8 cellular contexts compared by ENCODE assay signal in genomic region chr18:23503038-23503966, GRCh38. TPM values are rescaled to one million over a fixed set of nuclear protein-coding genes. Genes with fewer than 3 reads are reported as not detected.
DNase-seq lines count a peak whose midpoint lies in the region; ATAC-seq lines count a peak whose summit lies in the region.

Gene RMC1, plus strand, starts transcription at chr18:23503511. Its CDS starts 108 bp downstream, at chr18:23503619.

- ATAC-seq in natural killer cell treated with Interleukin-12 subunit alpha and Interleukin-12 subunit beta and Interleukin-15 and Interleukin-18, amount 100 ng/mL, for 72 hours, result peak; percentile 98 to 99

- H3K27ac Mint-ChIP-seq in activated T-helper 2 cell treated with anti-CD3 and anti-CD28 coated beads, Interferon-gamma antibody, Interleukin-2, Interleukin-4, amounts not matched to agents 10 μg/mL and 5 μg/mL and 100 μg/mL, durations not matched to agents 14 hours and 24 hours and 36 hours, result peak within 1 kb of the TSS; percentile 85
- peak within 1 kb of the TSS; percentile 90 to 95 for H3K27ac Mint-ChIP-seq in natural killer cell treated with Interleukin-12 subunit alpha and Interleukin-12 subunit beta and Interleukin-15 and Interleukin-18, amount 100 ng/mL, for 72 hours

- H3K4me2 ChIP-seq in GM23248 (ENCODE audit: unreplicated experiment), result peak within 1 kb of the TSS; percentile 82

- H3K27me3 Mint-ChIP-seq in activated T-helper 2 cell treated with anti-CD3 and anti-CD28 coated beads, Interferon-gamma antibody, Interleukin-2, Interleukin-4, amounts not matched to agents 10 μg/mL and 5 μg/mL and 100 μg/mL, durations not matched to agents 14 hours and 24 hours and 36 hours (ENCODE audit: low read depth), result no peaks in the 10 kb centered on the region
- no peaks in the 10 kb centered on the region for H3K27me3 Mint-ChIP-seq in natural killer cell treated with Interleukin-12 subunit alpha and Interleukin-12 subunit beta and Interleukin-15 and Interleukin-18, amount 100 ng/mL, for 72 hours

- H4K20me1 ChIP-seq in GM23248 (ENCODE audit: insufficient read depth), result no peaks in the 10 kb centered on the region

- H3K9ac ChIP-seq in GM23248, result peak within 1 kb of the TSS; percentile 85

- H3K4me1 Mint-ChIP-seq in activated T-helper 2 cell treated with anti-CD3 and anti-CD28 coated beads, Interferon-gamma antibody, Interleukin-2, Interleukin-4, amounts not matched to agents 10 μg/mL and 5 μg/mL and 100 μg/mL, durations not matched to agents 14 hours and 24 hours and 36 hours (ENCODE audit: low read depth), result peaks cover 44% of the 10 kb centered on the region
- peaks cover 33 to 40% of the 10 kb centered on the region in 2 donors for H3K4me1 Mint-ChIP-seq in natural killer cell treated with Interleukin-12 subunit alpha and Interleukin-12 subunit beta and Interleukin-15 and Interleukin-18, amount 100 ng/mL, for 72 hours (ENCODE audit: low read depth in 2 of 2)

- H3K36me3 ChIP-seq in GM23248 (ENCODE audit: low read depth), result peaks cover 2% of the 10 kb centered on the region; the same call in 1 of the 2 replicates

- peak within 1 kb of the TSS; percentile 93 for H2AFZ ChIP-seq in GM23248

- H3K9me3 Mint-ChIP-seq in activated T-helper 2 cell treated with anti-CD3 and anti-CD28 coated beads, Interferon-gamma antibody, Interleukin-2, Interleukin-4, amounts not matched to agents 10 μg/mL and 5 μg/mL and 100 μg/mL, durations not matched to agents 14 hours and 24 hours and 36 hours, result no peaks in the 10 kb centered on the region
- H3K9me3 Mint-ChIP-seq in natural killer cell treated with Interleukin-12 subunit alpha and Interleukin-12 subunit beta and Interleukin-15 and Interleukin-18, amount 100 ng/mL, for 72 hours, result no peaks in the 10 kb centered on the region

- H3K4me3 ChIP-seq in GM23248, result peak within 1 kb of the TSS; percentile 91

- intact Hi-C loops in activated T-helper 2 cell treated with anti-CD3 and anti-CD28 coated beads, Interferon-gamma antibody, Interleukin-2, Interleukin-4, amounts not matched to agents 10 μg/mL and 5 μg/mL and 100 μg/mL, durations not matched to agents 14 hours and 24 hours and 36 hours (cut with micrococcal nuclease), result loop anchor here (1.0 to 5.0 kb wide), 6 partner anchors 15 to 571 kb away; partner anchors contain the start of genes RBBP8, RIOK3 and TTC39C

- H3K9me3 ChIP-seq in GM23248 (ENCODE audit: low read depth), result no peaks in the 10 kb centered on the region

- WGBS in GM23248 (ENCODE audit: low coverage in 1 of 2, low lambda C conversion rate in 2 of 2, missing lambda C conversion rate in 2 of 2), 2 experiments, result 1% methylated on average over 77 to 82 of the region's 110 CpGs

- DNase-seq in EL, result peak; percentile 92
- DNase-seq in GM23248, result peak; percentile 98
- DNase-seq in Kasumi-1 (lab: John Stamatoyannopoulos, UW), result peak; percentile 73 to 86
- peak; percentile 99 for DNase-seq in RPMI8226
- DNase-seq in activated T-helper 2 cell treated with anti-CD3 and anti-CD28 coated beads, Interferon-gamma antibody, Interleukin-2, Interleukin-4, amounts not matched to agents 10 μg/mL and 5 μg/mL and 100 μg/mL, durations not matched to agents 14 hours and 24 hours and 36 hours (ENCODE audit: low spot score), result peak; percentile 96
- peak; percentile 85 for DNase-seq in fibroblast of peridontal ligament (ENCODE audit: extremely low read depth)
- peak; percentile 98 for DNase-seq in natural killer cell treated with Interleukin-12 subunit alpha and Interleukin-12 subunit beta and Interleukin-15 and Interleukin-18, amount 100 ng/mL, for 72 hours (ENCODE audit: low spot score)
- DNase-seq in stimulated activated naive CD4-positive, alpha-beta T cell treated with Interleukin-2 at 50 U/mL for 16 hours (lab: John Stamatoyannopoulos, UW), result peak; percentile 96

- H3K27ac ChIP-seq in GM23248, result peak within 1 kb of the TSS; percentile 36

- no peaks in the 10 kb centered on the region for H3K9me2 ChIP-seq in GM23248 (ENCODE audit: insufficient read depth)

- peaks cover 40% of the 10 kb centered on the region for H3K79me2 ChIP-seq in GM23248 (ENCODE audit: insufficient read depth)

- H3K4me3 Mint-ChIP-seq in activated T-helper 2 cell treated with anti-CD3 and anti-CD28 coated beads, Interferon-gamma antibody, Interleukin-2, Interleukin-4, amounts not matched to agents 10 μg/mL and 5 μg/mL and 100 μg/mL, durations not matched to agents 14 hours and 24 hours and 36 hours (ENCODE audit: low read depth), result peak within 1 kb of the TSS; percentile 95
- peak within 1 kb of the TSS; percentile 98 for H3K4me3 Mint-ChIP-seq in natural killer cell treated with Interleukin-12 subunit alpha and Interleukin-12 subunit beta and Interleukin-15 and Interleukin-18, amount 100 ng/mL, for 72 hours

- no peaks in the 10 kb centered on the region for H3F3A ChIP-seq in GM23248 (ENCODE audit: insufficient read depth)

- H3K4me1 ChIP-seq in GM23248 (ENCODE audit: insufficient read depth), result peaks cover 6% of the 10 kb centered on the region; the same call in 1 of the 2 replicates

- H3K27me3 ChIP-seq in GM23248 (replicated peaks; ENCODE audit: insufficient read depth), result no peaks in the 10 kb centered on the region

- in situ Hi-C loops in GM23248 (cut with MboI), result no loop called here

- H3K36me3 Mint-ChIP-seq in activated T-helper 2 cell treated with anti-CD3 and anti-CD28 coated beads, Interferon-gamma antibody, Interleukin-2, Interleukin-4, amounts not matched to agents 10 μg/mL and 5 μg/mL and 100 μg/mL, durations not matched to agents 14 hours and 24 hours and 36 hours (ENCODE audit: low read depth), result peaks cover 27% of the 10 kb centered on the region
- peaks cover 10% of the 10 kb centered on the region for H3K36me3 Mint-ChIP-seq in natural killer cell treated with Interleukin-12 subunit alpha and Interleukin-12 subunit beta and Interleukin-15 and Interleukin-18, amount 100 ng/mL, for 72 hours

RNA-seq across cellular contexts. Expression of gene RMC1, which starts in this region (rescaled TPM):
- total RNA-seq in GM23248 (2014; rRNA removed; shearing (Covaris generic)), result 13.3 and 22.8 TPM in 2 replicates
- polyA plus RNA-seq in GM23248 (2016; fragmentation: Nextera tagmentation; extraction: Ambion mirVana), result 22.1 and 24.9 TPM in 2 replicates
- 42.9 and 50.5 TPM in 2 replicates for total RNA-seq in activated T-helper 2 cell treated with anti-CD3 and anti-CD28 coated beads, Interferon-gamma antibody, Interleukin-2, Interleukin-4, amounts not matched to agents 10 μg/mL and 5 μg/mL and 100 μg/mL, durations not matched to agents 14 hours and 24 hours and 36 hours
- 10 to 100 TPM; 58.8 to 61.1 TPM for total RNA-seq in natural killer cell treated with Interleukin-12 subunit alpha and Interleukin-12 subunit beta and Interleukin-15 and Interleukin-18, amount 100 ng/mL, for 72 hours

Comparison
In these comparisons a context has a peak if more than half of its experiments do, and no peak if none do; other contexts are left out.
1. Peak in every context shown above with its lines: DNase-seq, ATAC-seq, H3K4me3 ChIP-seq and H3K27ac ChIP-seq.